ENCODE assay signal across 9 cellular contexts in the genomic region with DNA sequence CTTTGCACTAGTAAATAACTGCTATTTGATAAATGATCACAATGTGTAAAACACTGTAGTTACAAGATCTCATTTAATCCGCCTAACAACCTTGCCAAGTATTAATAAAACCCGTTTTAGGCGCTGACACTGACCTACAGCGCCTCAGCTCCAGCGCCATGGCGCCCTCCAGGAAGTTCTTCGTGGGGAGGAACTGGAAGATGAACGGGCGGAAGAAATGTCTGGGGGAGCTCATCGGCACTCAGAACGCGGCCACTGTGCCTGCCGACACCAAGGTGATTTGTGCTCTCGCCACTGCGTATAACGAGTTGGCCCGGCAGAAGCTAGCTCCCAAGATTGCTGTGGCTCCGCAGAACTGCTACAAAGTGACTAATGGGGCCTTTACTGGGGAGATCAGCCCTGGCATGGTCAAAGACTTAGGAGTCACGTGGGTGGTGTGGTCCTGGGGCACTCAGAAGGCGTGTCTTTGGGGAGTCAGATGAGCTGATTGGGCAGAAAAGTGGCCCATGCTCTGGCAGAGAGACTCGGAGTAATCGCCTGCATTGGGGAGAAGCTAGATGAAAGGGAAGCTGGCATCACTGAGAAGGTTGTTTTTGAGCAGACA. TPM values are rescaled to one million over a fixed set of nuclear protein-coding genes. Genes with fewer than 3 reads are reported as not detected.
DNase-seq lines count a peak whose midpoint lies in the region; ATAC-seq and TF ChIP-seq lines count a peak whose summit lies in the region.
"Had no signal": no experiment of that assay in that cellular context is flagged by ENCODE, and none has a peak within 500 bp of the region (broad histone marks: within the 10 kb centered on the region; RNA-seq: fewer than 3 reads in every experiment).

No MANE protein-coding gene starts in this region.

- no peaks in the 10 kb centered on the region for H3K9me2 ChIP-seq in GM23248 (ENCODE audit: insufficient read depth)

- H3K9me3 ChIP-seq in GM23248 (ENCODE audit: low read depth) = no peaks in the 10 kb centered on the region
- no peaks in the 10 kb centered on the region for H3K9me3 ChIP-seq in OCI-LY3 (ENCODE audit: insufficient read depth, low read length)

- H3K79me1 ChIP-seq in mesendoderm (ENCODE audit: low read length) = peaks cover 3% of the 10 kb centered on the region

- H2BK15ac ChIP-seq in mesendoderm (replicated peaks; ENCODE audit: low read depth) = no peak overlapping the region

- DNase-seq in GM23248 (no peak), epithelial cell of proximal tubule (ENCODE audit: low read depth) (no peak), left ventricle myocardium superior (no peak), mesendoderm (no peak), GM19240 (ENCODE audit: insufficient read length, low spot score) (no peak)
- DNase-seq in stimulated activated CD4-positive, alpha-beta T cell treated with anti-CD3 and anti-CD28 coated beads, Interleukin-2, amount 100 ng/mL, for 48 hours = no peak
- DNase-seq: NCI-H146 had no signal

- no peak overlapping the region for H3K23ac ChIP-seq in mesendoderm (ENCODE audit: low read length)

- H3K79me2 ChIP-seq in GM23248 (ENCODE audit: insufficient read depth) (peaks cover 34% of the 10 kb centered on the region), OCI-LY3 (ENCODE audit: low read length) (peaks cover 39% of the 10 kb centered on the region), mesendoderm (ENCODE audit: control insufficient read depth, insufficient read depth, low read length) (peaks cover 31% of the 10 kb centered on the region)

- H3K4ac ChIP-seq in mesendoderm (ENCODE audit: low read depth, low read length) = no peak overlapping the region

- H3K36me3 ChIP-seq in GM23248 (ENCODE audit: low read depth) = no peaks in the 10 kb centered on the region
- H3K36me3 ChIP-seq in OCI-LY3 (replicated peaks; ENCODE audit: low read depth, low read length) = peaks cover 5% of the 10 kb centered on the region
- H3K36me3 ChIP-seq in rectal smooth muscle tissue (ENCODE audit: control insufficient read depth, insufficient read depth, low read length) = no peaks in the 10 kb centered on the region
- no peaks in the 10 kb centered on the region for H3K36me3 ChIP-seq in mesendoderm (ENCODE audit: control insufficient read depth, insufficient read depth, low read length)

- H3K4me2 ChIP-seq in GM23248 (ENCODE audit: unreplicated experiment) = peak overlapping the region; percentile 99
- peak overlapping the region; percentile 100 for H3K4me2 ChIP-seq in OCI-LY3 (ENCODE audit: low read length)
- no peak overlapping the region for H3K4me2 ChIP-seq in mesendoderm (ENCODE audit: low read length)

- H3K4me1 ChIP-seq in GM23248 (ENCODE audit: insufficient read depth) = peaks cover 21% of the 10 kb centered on the region
- H3K4me1 ChIP-seq in OCI-LY3 (ENCODE audit: low read length) = peaks cover 20% of the 10 kb centered on the region
- H3K4me1 ChIP-seq in rectal smooth muscle tissue (ENCODE audit: control insufficient read depth, insufficient read depth, low read length) = peaks cover 9% of the 10 kb centered on the region
- H3K4me1 ChIP-seq in mesendoderm (ENCODE audit: control insufficient read depth, low read depth, low read length) = peaks cover 3% of the 10 kb centered on the region

- no peaks in the 10 kb centered on the region for H4K20me1 ChIP-seq in GM23248 (ENCODE audit: insufficient read depth)
- H4K20me1 ChIP-seq in OCI-LY3 (ENCODE audit: insufficient read depth, low read length) = peaks cover 11% of the 10 kb centered on the region

- H3K9ac ChIP-seq in GM23248 (no peak overlapping the region; the same call in 1 of the 2 replicates), OCI-LY3 (ENCODE audit: low read length) (peak overlapping the region; percentile 87; the same call in 1 of the 2 replicates), rectal smooth muscle tissue (ENCODE audit: low read length) (no peak overlapping the region), mesendoderm (ENCODE audit: low read length) (no peak overlapping the region)

- no peak overlapping the region for H4K8ac ChIP-seq in mesendoderm (ENCODE audit: low read depth, low read length)

- H2BK120ac ChIP-seq in mesendoderm (ENCODE audit: low read depth, low read length) = no peak overlapping the region

- H3K27me3 ChIP-seq in GM23248 (replicated peaks; ENCODE audit: insufficient read depth) (0 out of 2 replicates have a peak, but pooled peaks cover 3% of the 10 kb centered on the region), OCI-LY3 (ENCODE audit: low read depth, low read length) (no peaks in the 10 kb centered on the region), rectal smooth muscle tissue (ENCODE audit: control insufficient read depth, insufficient read depth, low read length) (no peaks in the 10 kb centered on the region), mesendoderm (ENCODE audit: insufficient read depth, low read length, poor library complexity) (no peaks in the 10 kb centered on the region)

- in situ Hi-C loops in GM23248 (cut with MboI) = no loop called here

- no peak overlapping the region for H3K18ac ChIP-seq in mesendoderm (ENCODE audit: low read length)

- H2AK5ac ChIP-seq in mesendoderm (ENCODE audit: low read length) = no peak overlapping the region

- H2AFZ ChIP-seq in GM23248 = peak overlapping the region; percentile 96
- H2AFZ ChIP-seq in OCI-LY3 (ENCODE audit: low read depth, low read length) = no peak overlapping the region

- ATAC-seq in left ventricle myocardium superior = no peak

- H4K5ac ChIP-seq in mesendoderm (ENCODE audit: low read length) = no peak overlapping the region

- 0 out of 2 replicates have a peak overlapping the region, but pooled peaks have one; percentile 97 for H3K27ac ChIP-seq in GM23248
- no peak overlapping the region; the same call in 1 of the 2 replicates for H3K27ac ChIP-seq in OCI-LY3 (ENCODE audit: low read length)
- H3K27ac ChIP-seq in rectal smooth muscle tissue (ENCODE audit: low read depth, low read length) = peak overlapping the region; percentile 97
- H3K27ac ChIP-seq in mesendoderm (ENCODE audit: low read depth, low read length) = no peak overlapping the region

- TF ChIP-seq CTCF in OCI-LY3 (IDR thresholded peaks at IDR 0.05; ENCODE audit: low read depth, low read length) (no peak), epithelial cell of proximal tubule (conservative IDR thresholded peaks at IDR 0.05; ENCODE audit: low read depth, low read length) (no peak)

- peak overlapping the region; percentile 97 for H3K4me3 ChIP-seq in GM23248
- H3K4me3 ChIP-seq in OCI-LY3 (ENCODE audit: low read length) = peak overlapping the region; percentile 82
- H3K4me3 ChIP-seq in epithelial cell of proximal tubule (ENCODE audit: low read depth, low read length) = peak overlapping the region; percentile 89
- H3K4me3 ChIP-seq in rectal smooth muscle tissue (ENCODE audit: low read length) = peak overlapping the region; percentile 100
- H3K4me3 ChIP-seq in mesendoderm (ENCODE audit: low read length) = no peak overlapping the region

- no peak overlapping the region for H2BK5ac ChIP-seq in mesendoderm (ENCODE audit: low read length)

- H3K56ac ChIP-seq in mesendoderm (ENCODE audit: low read length) = no peak overlapping the region

- intact Hi-C loops in left ventricle myocardium superior (cut with micrococcal nuclease) = no loop called here

- 86 to 88% methylated on average over 22 of the region's 22 CpGs for WGBS in GM23248 (ENCODE audit: low coverage in 1 of 2, low lambda C conversion rate in 2 of 2, missing lambda C conversion rate in 2 of 2), 2 experiments
- no CpG with 5 or more reads among the region's 22 CpGs for WGBS in mesendoderm (ENCODE audit: extremely low coverage, insufficient coverage, low lambda C conversion rate)

- peaks cover 25% of the 10 kb centered on the region for H3F3A ChIP-seq in GM23248 (ENCODE audit: insufficient read depth)

RNA-seq across cellular contexts. Expression of a gene that starts 1.1 kb away (rescaled TPM):
- 41.9 and 47.2 TPM in 2 replicates for total RNA-seq in GM23248 (2014; rRNA removed; shearing (Covaris generic))
- 31.6 and 34.2 TPM in 2 replicates for polyA plus RNA-seq in GM23248 (2016; fragmentation: Nextera tagmentation; extraction: Ambion mirVana)
- total RNA-seq in epithelial cell of proximal tubule (52.5 and 53.2 TPM in 2 replicates), left ventricle myocardium superior (38.0 TPM)
- 60.0 TPM for polyA plus RNA-seq in mesendoderm (2013, experiment 1 of 2)
- polyA plus RNA-seq in mesendoderm (2013, experiment 2 of 2) = 60.0 TPM

Comparison
In these comparisons a context has a peak if more than half of its experiments do, and no peak if none do; other contexts are left out.
1. H3K27ac ChIP-seq: peak in GM23248 (single experiment) and rectal smooth muscle tissue (single experiment); none in OCI-LY3 (single experiment) and mesendoderm (single experiment).